Comparison of ENCODE assay signal across 1 cellular context in genomic region chr14:103444837-103445524, GRCh38.
TF ChIP-seq lines count a peak whose summit lies in the region.

No MANE protein-coding gene starts in this region.

TF ChIP-seq in K562, 482 proteins besides CTCF, POLR2A, EP300 and RAD21 (continued from another document and continues in another):
- peak; percentile 89 for TF ChIP-seq HMBOX1 (IDR thresholded peaks at IDR 0.05)
- no peak for TF ChIP-seq GTF2A2 (tag; IDR thresholded peaks at IDR 0.05)
- peak; percentile 55; the same call in 1 of the 2 replicates for TF ChIP-seq SOX6 (IDR thresholded peaks at IDR 0.05)
- no peak for TF ChIP-seq SRSF7 (optimal IDR thresholded peaks at IDR 0.05; ENCODE audit: low read depth, low read length)
- 0 out of 4 replicates have a peak, but pooled peaks of 1 of the 2 experiments have one; percentile 26 for TF ChIP-seq SRF (CRISPR knock-in tag; IDR thresholded peaks at IDR 0.05)
- TF ChIP-seq PHTF2 (CRISPR knock-in tag; IDR thresholded peaks at IDR 0.05) = no peak
- TF ChIP-seq KDM4B (IDR thresholded peaks at IDR 0.05; ENCODE audit: borderline replicate concordance in 2 of 2, low read depth in 1 of 2) = no peak
- TF ChIP-seq KLF6 (CRISPR knock-in tag; IDR thresholded peaks at IDR 0.05; ENCODE audit: borderline replicate concordance) = no peak
- peak; percentile 81 for TF ChIP-seq TCF3 (CRISPR knock-in tag; IDR thresholded peaks at IDR 0.05)
- peak; percentile 62 for TF ChIP-seq POLR2AphosphoS5 (IDR thresholded peaks at IDR 0.05; ENCODE audit: control insufficient read depth, insufficient read depth, low read depth, low read length)
- no peak for TF ChIP-seq STAT6 (CRISPR knock-in tag; IDR thresholded peaks at IDR 0.05)
- TF ChIP-seq TAF9B (IDR thresholded peaks at IDR 0.05; ENCODE audit: partially characterized antibody) = peak; percentile 63
- no peak for TF ChIP-seq POLR2G (IDR thresholded peaks at IDR 0.05; ENCODE audit: low read depth, low read length)
- peak; percentile 42; the same call in 1 of the 2 replicates for TF ChIP-seq STAT5A (IDR thresholded peaks at IDR 0.05; ENCODE audit: borderline replicate concordance, low read length)
- TF ChIP-seq NFIC (IDR thresholded peaks at IDR 0.05) = 0 out of 2 replicates have a peak, but pooled peaks have one; percentile 29
- no peak for TF ChIP-seq SNRNP70 (optimal IDR thresholded peaks at IDR 0.05; ENCODE audit: low read depth, low read length)
- no peak for TF ChIP-seq ZBTB2 (IDR thresholded peaks at IDR 0.05)
- no peak for TF ChIP-seq MCM7 (IDR thresholded peaks at IDR 0.05)
- TF ChIP-seq ZFP1 (CRISPR knock-in tag; IDR thresholded peaks at IDR 0.05) = no peak
- TF ChIP-seq PRPF4 (IDR thresholded peaks at IDR 0.05; ENCODE audit: insufficient read depth, low read depth, low read length, poor library complexity, severe bottlenecking) = no peak
- TF ChIP-seq DACH1 (IDR thresholded peaks at IDR 0.05; ENCODE audit: partially characterized antibody) = peak; percentile 16
- TF ChIP-seq RERE (CRISPR knock-in tag; IDR thresholded peaks at IDR 0.05; ENCODE audit: borderline replicate concordance) = no peak
- no peak for TF ChIP-seq KAT2B (IDR thresholded peaks at IDR 0.05; ENCODE audit: low read depth, low read length)
- no peak for TF ChIP-seq E2F6 (IDR thresholded peaks at IDR 0.05; ENCODE audit: borderline replicate concordance in 1 of 2, extremely low read depth in 1 of 2, insufficient read depth in 1 of 2, insufficient read length in 1 of 2, low read depth in 1 of 2, low read length in 1 of 2, poor library complexity in 1 of 2, severe bottlenecking in 1 of 2)
- TF ChIP-seq FOXJ2 (tag; IDR thresholded peaks at IDR 0.05) = no peak
- TF ChIP-seq FOXK2 (conservative IDR thresholded peaks at IDR 0.05 in 1 of 2, IDR thresholded peaks at IDR 0.05 in 1 of 2; ENCODE audit: low read depth in 2 of 2) = peak; percentile 72 to 76
- TF ChIP-seq CTBP1 (IDR thresholded peaks at IDR 0.05; ENCODE audit: borderline replicate concordance) = peak; percentile 66
- no peak for TF ChIP-seq HOMEZ (CRISPR knock-in tag; IDR thresholded peaks at IDR 0.05)
- TF ChIP-seq TCF7 (IDR thresholded peaks at IDR 0.05; ENCODE audit: borderline replicate concordance) = no peak
- TF ChIP-seq ZBTB40 (IDR thresholded peaks at IDR 0.05) = no peak
- no peak for TF ChIP-seq ZBTB40 (CRISPR knock-in tag; IDR thresholded peaks at IDR 0.05)
- no peak for TF ChIP-seq NELFE (IDR thresholded peaks at IDR 0.05; ENCODE audit: insufficient read depth, insufficient read length)
- 0 out of 2 replicates have a peak, but pooled peaks have one; percentile 14 for TF ChIP-seq GABPA (tag; conservative IDR thresholded peaks at IDR 0.05; ENCODE audit: low read depth)
- no peak for TF ChIP-seq BMI1 (IDR thresholded peaks at IDR 0.05; ENCODE audit: low read length)
- no peak for TF ChIP-seq ZNF174 (CRISPR knock-in tag; IDR thresholded peaks at IDR 0.05)
- TF ChIP-seq PML (IDR thresholded peaks at IDR 0.05; ENCODE audit: low read length) = 0 out of 2 replicates have a peak, but pooled peaks have one; percentile 28
- TF ChIP-seq IRF2 (CRISPR knock-in tag; IDR thresholded peaks at IDR 0.05) = no peak
- TF ChIP-seq ZFP30 (CRISPR knock-in tag; IDR thresholded peaks at IDR 0.05; ENCODE audit: borderline replicate concordance) = no peak
- TF ChIP-seq ETV1 (tag; conservative IDR thresholded peaks at IDR 0.05; ENCODE audit: low read depth) = peak; percentile 64; the same call in 1 of the 2 replicates
- TF ChIP-seq CBFA2T3 (IDR thresholded peaks at IDR 0.05) = peak; percentile 89
- no peak for TF ChIP-seq ZNF217 (CRISPR knock-in tag; IDR thresholded peaks at IDR 0.05)
